Comparison of ENCODE assay signal across 22 cellular contexts in genomic region chr1:64122588-64122987, GRCh38.
DNase-seq lines count a peak whose midpoint lies in the region; ATAC-seq and TF ChIP-seq lines count a peak whose summit lies in the region.
"Had no signal": no experiment of that assay in that cellular context is flagged by ENCODE, and none has a peak within 500 bp of the region (broad histone marks: within the 10 kb centered on the region; RNA-seq: fewer than 3 reads in every experiment).

No MANE protein-coding gene starts in this region.

- H3K9me3 ChIP-seq in GM23248 (ENCODE audit: low read depth) = no peaks in the 10 kb centered on the region
- H3K9me3 ChIP-seq in mesenchymal stem cell (ENCODE audit: control insufficient read depth, low read length) = no peaks in the 10 kb centered on the region
- H3K9me3 ChIP-seq in CD4-positive, alpha-beta T cell (ENCODE audit: control insufficient read depth, low read length) = no peaks in the 10 kb centered on the region
- H3K9me3 ChIP-seq: MG63, Peyer's patch had no signal

- peak overlapping the region; percentile 98 for H2AK5ac ChIP-seq in mesenchymal stem cell (ENCODE audit: low read length, severe bottlenecking)

- H4K8ac ChIP-seq in mesenchymal stem cell (ENCODE audit: low read length) = no peak overlapping the region

- peaks cover 9% of the 10 kb centered on the region for H3K27me3 Mint-ChIP-seq in CD4-positive, alpha-beta T cell

- H3K4me2 ChIP-seq in GM23248 (ENCODE audit: unreplicated experiment) (no peak overlapping the region), mesenchymal stem cell (ENCODE audit: low read length, poor library complexity, severe bottlenecking) (no peak overlapping the region)

- peak overlapping the region in 1 of 2 experiments; percentile 14 for H3K23ac ChIP-seq in mesenchymal stem cell (ENCODE audit: low read length in 2 of 2)

- H3K36me3 ChIP-seq in GM23248 (ENCODE audit: low read depth) = no peaks in the 10 kb centered on the region
- no peaks in the 10 kb centered on the region for H3K36me3 ChIP-seq in mesenchymal stem cell (ENCODE audit: control insufficient read depth in 1 of 2, insufficient read depth in 2 of 2, low read depth in 1 of 2, low read length in 2 of 2)
- H3K36me3 ChIP-seq: MG63, Peyer's patch had no signal

- H4K91ac ChIP-seq in mesenchymal stem cell (ENCODE audit: low read length) = no peak overlapping the region

- H4K20me1 ChIP-seq in GM23248 (ENCODE audit: insufficient read depth) = no peaks in the 10 kb centered on the region

- H3K18ac ChIP-seq in mesenchymal stem cell (ENCODE audit: low read depth in 1 of 2, low read length in 2 of 2) = no peak overlapping the region

- 70 to 71% methylated on average over 3 of the region's 3 CpGs for WGBS in GM23248 (ENCODE audit: low coverage in 1 of 2, low lambda C conversion rate in 2 of 2, missing lambda C conversion rate in 2 of 2), 2 experiments
- 87% methylated on average over 3 of the region's 3 CpGs for WGBS in mesenchymal stem cell

- H3K9me2 ChIP-seq in GM23248 (ENCODE audit: insufficient read depth) = 0 out of 2 replicates have a peak, but pooled peaks cover 2% of the 10 kb centered on the region

- TF ChIP-seq CTCF in epithelial cell of proximal tubule (conservative IDR thresholded peaks at IDR 0.05; ENCODE audit: low read depth, low read length) = peak; percentile 6
- no peak for TF ChIP-seq CTCF in CD4-positive, alpha-beta T cell (IDR thresholded peaks at IDR 0.05)

- H2BK15ac ChIP-seq in mesenchymal stem cell (ENCODE audit: low read depth, poor library complexity, severe bottlenecking) = no peak overlapping the region

- CTCF ChIA-PET in CD4-positive, alpha-beta T cell (lab: Charles Lee) = no interaction called here

- no peak overlapping the region for H2BK12ac ChIP-seq in mesenchymal stem cell (ENCODE audit: low read length in 2 of 2)

- ATAC-seq in CD4-positive, alpha-beta T cell (ENCODE audit: poor library complexity) = no peak
- no peak for ATAC-seq in GM21737 (IDR thresholded peaks at IDR 0.05; ENCODE audit: unreplicated experiment)
- ATAC-seq: Right ventricle myocardium inferior had no signal

- no peak overlapping the region for H3K9ac ChIP-seq in GM23248
- no peak overlapping the region for H3K9ac ChIP-seq in mesenchymal stem cell (ENCODE audit: low read length)

- no peaks in the 10 kb centered on the region for H3K9me3 Mint-ChIP-seq in CD4-positive, alpha-beta T cell
- H3K9me3 Mint-ChIP-seq: CD4-positive, alpha-beta memory T cell; IgD-negative memory B cell had no signal

- H2AFZ ChIP-seq in GM23248 (no peak overlapping the region), mesenchymal stem cell (ENCODE audit: low read depth, low read length) (no peak overlapping the region)

- H3K4me3 Mint-ChIP-seq in CD4-positive, alpha-beta T cell = no peak overlapping the region
- H3K4me3 Mint-ChIP-seq: CD4-positive, alpha-beta memory T cell; IgD-negative memory B cell had no signal

- no peaks in the 10 kb centered on the region for H3K4me1 Mint-ChIP-seq in CD4-positive, alpha-beta T cell (ENCODE audit: low read depth)
- H3K4me1 Mint-ChIP-seq: CD4-positive, alpha-beta memory T cell had no signal

- H3K27ac ChIP-seq in GM23248 (no peak overlapping the region), mesenchymal stem cell (ENCODE audit: low read length, poor library complexity, severe bottlenecking) (peak overlapping the region; percentile 86)
- no peak overlapping the region for H3K27ac ChIP-seq in CD4-positive, alpha-beta T cell (ENCODE audit: low read depth, low read length)
- H3K27ac ChIP-seq: Peyer's patch had no signal

- POLR2A ChIA-PET in CD4-positive, alpha-beta T cell (lab: Charles Lee) = no interaction called here

- no peaks in the 10 kb centered on the region for H3K36me3 Mint-ChIP-seq in CD4-positive, alpha-beta T cell (ENCODE audit: low read depth)
- H3K36me3 Mint-ChIP-seq: CD4-positive, alpha-beta memory T cell; IgD-negative memory B cell had no signal

- DNase-seq in AG08395 (ENCODE audit: low spot score) = peak; percentile 18
- peak; percentile 51 for DNase-seq in GM23248
- DNase-seq in epithelial cell of proximal tubule (ENCODE audit: low read depth) = no peak
- DNase-seq in mesenchymal stem cell = peak; percentile 22
- DNase-seq in CD4-positive, alpha-beta T cell = no peak
- DNase-seq in NCI-H748 treated with DMSO at 0.1 percent for 48 hours (lab: John Stamatoyannopoulos, UW) = no peak
- no peak for DNase-seq in HuH-7 (ENCODE audit: low spot score)
- DNase-seq: 8988T; Calu3; CD4-positive, alpha-beta memory T cell; Kasumi-1; MG63; NCI-H1048; NCI-H146; NCI-H2029 treated with DMSO at 0.1 percent for 48 hours; NCI-H446; NCI-H69; NK-92 treated with Interleukin-12 subunit alpha and Interleukin-12 subunit beta, amount 100 ng/mL, for 24 hours; Peyer's patch had no signal

- no peaks in the 10 kb centered on the region for H3K27me3 ChIP-seq in GM23248 (replicated peaks; ENCODE audit: insufficient read depth)
- H3K27me3 ChIP-seq in mesenchymal stem cell (ENCODE audit: control insufficient read depth in 1 of 2, insufficient read depth in 1 of 2, low read length in 2 of 2) = no peaks in the 10 kb centered on the region
- H3K27me3 ChIP-seq in CD4-positive, alpha-beta T cell (ENCODE audit: control insufficient read depth, insufficient read depth, low read length) = peaks cover 5% of the 10 kb centered on the region
- H3K27me3 ChIP-seq: MG63, Peyer's patch had no signal

- intact Hi-C loops in CD4-positive, alpha-beta T cell (cut with DNase I, micrococcal nuclease) = no loop called here

- no peak overlapping the region for H3K27ac Mint-ChIP-seq in CD4-positive, alpha-beta T cell
- H3K27ac Mint-ChIP-seq: CD4-positive, alpha-beta memory T cell; IgD-negative memory B cell had no signal

- peaks cover 16% of the 10 kb centered on the region for H3K4me1 ChIP-seq in GM23248 (ENCODE audit: insufficient read depth)
- H3K4me1 ChIP-seq in mesenchymal stem cell (ENCODE audit: control insufficient read depth, insufficient read depth, low read depth, low read length) = peaks cover 6% of the 10 kb centered on the region
- H3K4me1 ChIP-seq: Peyer's patch had no signal

- no peak overlapping the region for H2BK120ac ChIP-seq in mesenchymal stem cell (ENCODE audit: low read depth, low read length)

- H3K4ac ChIP-seq in mesenchymal stem cell (ENCODE audit: low read depth in 1 of 2, low read length in 2 of 2) = no peak overlapping the region

- no peak overlapping the region for H3K4me3 ChIP-seq in GM23248
- H3K4me3 ChIP-seq in epithelial cell of proximal tubule (ENCODE audit: low read depth, low read length) = no peak overlapping the region
- no peak overlapping the region for H3K4me3 ChIP-seq in mesenchymal stem cell (ENCODE audit: insufficient read depth in 1 of 2, low read depth in 1 of 2, low read length in 2 of 2)
- H3K4me3 ChIP-seq: MG63, Peyer's patch had no signal

- peaks cover 2% of the 10 kb centered on the region for H3K79me1 ChIP-seq in mesenchymal stem cell (replicated peaks; ENCODE audit: low read length, poor library complexity, severe bottlenecking)

- in situ Hi-C loops in GM23248 (cut with MboI) = no loop called here

- peaks cover 11% of the 10 kb centered on the region for H3F3A ChIP-seq in GM23248 (ENCODE audit: insufficient read depth)

- no peaks in the 10 kb centered on the region for H3K79me2 ChIP-seq in GM23248 (ENCODE audit: insufficient read depth)

- no peak overlapping the region for H3K14ac ChIP-seq in mesenchymal stem cell (ENCODE audit: low read length in 2 of 2)

- no peak overlapping the region for H2BK5ac ChIP-seq in mesenchymal stem cell (ENCODE audit: low read depth, low read length, poor library complexity, severe bottlenecking)

Comparison
In these comparisons a context has a peak if more than half of its experiments do, and no peak if none do; other contexts are left out.
1. DNase-seq: peak in AG08395 (single experiment), GM23248 (single experiment) and mesenchymal stem cell (single experiment); none in epithelial cell of proximal tubule (single experiment), CD4-positive, alpha-beta T cell (0 of 10), NCI-H748 treated with DMSO at 0.1 percent for 48 hours (single experiment) and HuH-7 (single experiment).